In the genomic region with DNA sequence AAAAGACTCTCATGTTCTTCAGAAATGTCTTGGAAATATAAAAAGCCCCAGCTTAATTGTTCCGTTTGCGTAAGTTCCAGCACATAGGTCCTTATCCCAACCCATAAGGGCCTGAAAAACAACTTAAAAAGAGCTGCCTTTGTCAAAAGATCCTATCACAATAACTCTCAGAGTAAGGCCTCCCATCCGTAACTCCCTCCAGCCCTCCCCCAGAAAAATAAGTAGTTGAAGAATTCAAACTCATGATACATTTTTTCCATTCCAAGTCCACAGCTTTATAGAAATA, we compare ENCODE assay signal across 20 cellular contexts.
"Had no signal": no experiment of that assay in that cellular context is flagged by ENCODE, and none has a peak within 500 bp of the region (broad histone marks: within the 10 kb centered on the region; RNA-seq: fewer than 3 reads in every experiment).

No MANE protein-coding gene starts in this region.

- H3K27ac Mint-ChIP-seq: activated naive CD4-positive, alpha-beta T cell treated with anti-CD3 and anti-CD28 coated beads, Interleukin-2, amount 50 U/mL, for 72 hours; activated T-cell treated with anti-CD3 and anti-CD28 coated beads, Interleukin-2, amount 50 U/mL, for 24 hours; activated T-helper 17 cell treated with anti-CD3 and anti-CD28 coated beads, Interleukin-2, amount 50 U/mL, for 72 hours; naive thymus-derived CD4-positive, alpha-beta T cell; progenitor cell of endocrine pancreas; T-cell; T-helper 2 cell treated with Interferon-gamma antibody and Interleukin-4, amounts not matched to agents 5 μg/mL and 100 μg/mL, for 36 hours had no signal

- DNase-seq: activated T-cell treated with anti-CD3 and anti-CD28 coated beads, Interleukin-2, amount 50 U/mL, for 24 hours; aorta; caudate nucleus; gastrocnemius medialis; left cardiac atrium; naive thymus-derived CD4-positive, alpha-beta T cell; retina; spleen; stimulated activated CD4-positive, alpha-beta T cell treated with anti-CD3 and anti-CD28 coated beads, Interleukin-4, amount 100 ng/mL, for 1 hour; stimulated activated naive CD4-positive, alpha-beta T cell; T-cell; tibial artery; uterus had no signal

- H3K36me3 ChIP-seq: brain microvascular endothelial cell, esophagus muscularis mucosa, gastrocnemius medialis, spleen, tibial artery, uterus had no signal

- H3K4me1 ChIP-seq: esophagus muscularis mucosa, gastrocnemius medialis, spleen, tibial artery, uterus had no signal

- H3K4me3 Mint-ChIP-seq: activated T-cell treated with anti-CD3 and anti-CD28 coated beads, Interleukin-2, amount 50 U/mL, for 24 hours; activated T-helper 17 cell treated with anti-CD3 and anti-CD28 coated beads, Interleukin-2, amount 50 U/mL, for 72 hours; naive thymus-derived CD4-positive, alpha-beta T cell; neural crest cell; T-cell; T-helper 2 cell treated with Interferon-gamma antibody and Interleukin-4, amounts not matched to agents 5 μg/mL and 100 μg/mL, for 36 hours had no signal

- H3K4me1 Mint-ChIP-seq: activated T-helper 17 cell treated with anti-CD3 and anti-CD28 coated beads, Interleukin-2, amount 50 U/mL, for 72 hours; naive thymus-derived CD4-positive, alpha-beta T cell; T-cell had no signal

- H3K27ac ChIP-seq: esophagus muscularis mucosa, gastrocnemius medialis, spleen, tibial artery, uterus had no signal

- H3K27me3 ChIP-seq: brain microvascular endothelial cell, esophagus muscularis mucosa, gastrocnemius medialis, spleen, tibial artery, uterus had no signal

- H3K9me3 Mint-ChIP-seq: activated naive CD4-positive, alpha-beta T cell treated with anti-CD3 and anti-CD28 coated beads, Interleukin-2, amount 50 U/mL, for 72 hours; activated T-cell treated with anti-CD3 and anti-CD28 coated beads, Interleukin-2, amount 50 U/mL, for 24 hours; activated T-helper 17 cell treated with anti-CD3 and anti-CD28 coated beads, Interleukin-2, amount 50 U/mL, for 72 hours; naive thymus-derived CD4-positive, alpha-beta T cell; neural crest cell; T-cell; T-helper 2 cell treated with Interferon-gamma antibody and Interleukin-4, amounts not matched to agents 5 μg/mL and 100 μg/mL, for 36 hours had no signal

- H3K27me3 Mint-ChIP-seq: activated T-cell treated with anti-CD3 and anti-CD28 coated beads, Interleukin-2, amount 50 U/mL, for 24 hours; activated T-helper 17 cell treated with anti-CD3 and anti-CD28 coated beads, Interleukin-2, amount 50 U/mL, for 72 hours had no signal

- H3K9me3 ChIP-seq: esophagus muscularis mucosa, gastrocnemius medialis, spleen, tibial artery, uterus had no signal

- H3K4me3 ChIP-seq: esophagus muscularis mucosa, gastrocnemius medialis, spleen, tibial artery, uterus had no signal

- ATAC-seq: activated naive CD4-positive, alpha-beta T cell treated with anti-CD3 and anti-CD28 coated beads, Interleukin-2, amount 50 U/mL, for 72 hours; activated T-helper 17 cell treated with anti-CD3 and anti-CD28 coated beads, Interleukin-2, amount 50 U/mL, for 72 hours; gastrocnemius medialis; left cardiac atrium; naive thymus-derived CD4-positive, alpha-beta T cell; T-cell had no signal

- H3K36me3 Mint-ChIP-seq: activated naive CD4-positive, alpha-beta T cell treated with anti-CD3 and anti-CD28 coated beads, Interleukin-2, amount 50 U/mL, for 72 hours; T-cell had no signal
